In the genomic region with DNA sequence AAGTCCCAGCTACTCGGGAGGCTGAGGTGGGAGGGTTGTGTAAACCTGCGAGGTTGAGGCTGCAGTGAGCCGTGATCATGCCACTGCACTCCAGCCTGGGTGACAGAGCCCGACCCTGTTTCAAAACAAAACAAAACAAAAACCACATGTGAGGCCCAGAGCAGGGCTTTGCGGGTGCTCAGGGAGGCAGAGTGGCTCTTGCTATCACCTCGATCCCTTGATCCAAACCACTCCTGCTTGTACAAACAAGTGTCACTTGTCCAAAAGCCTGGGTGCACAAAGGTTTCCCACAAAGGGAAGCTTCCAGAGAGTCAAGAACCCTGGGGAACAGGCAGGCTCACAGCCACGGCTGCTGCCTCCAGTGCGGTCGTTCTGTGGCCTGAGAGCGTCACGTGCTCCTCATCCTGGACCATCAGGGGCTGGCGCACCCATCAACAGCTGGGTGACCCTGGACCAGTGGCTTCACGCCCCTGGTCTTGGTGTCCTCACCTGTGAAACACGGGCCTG, we compare ENCODE assay signal across 8 cellular contexts.
DNase-seq lines count a peak whose midpoint lies in the region; ATAC-seq and TF ChIP-seq lines count a peak whose summit lies in the region.

No MANE protein-coding gene starts in this region.

- TF ChIP-seq CTCF in nephron progenitor cell (IDR thresholded peaks at IDR 0.05) = no peak

- peak overlapping the region; percentile 52 for H3K4me3 Mint-ChIP-seq in central memory CD8-positive, alpha-beta T cell
- no peak overlapping the region for H3K4me3 Mint-ChIP-seq in nephron progenitor cell

- no peaks in the 10 kb centered on the region for H3K27me3 Mint-ChIP-seq in central memory CD8-positive, alpha-beta T cell
- peaks cover 5% of the 10 kb centered on the region for H3K27me3 Mint-ChIP-seq in nephron progenitor cell (ENCODE audit: low read depth, poor library complexity)

- peak overlapping the region; percentile 95 for H3K27ac Mint-ChIP-seq in central memory CD8-positive, alpha-beta T cell (ENCODE audit: low read depth)
- H3K27ac Mint-ChIP-seq in nephron progenitor cell = peak overlapping the region; percentile 81

- H3K9me3 Mint-ChIP-seq in central memory CD8-positive, alpha-beta T cell = no peaks in the 10 kb centered on the region
- H3K9me3 Mint-ChIP-seq in nephron progenitor cell = no peaks in the 10 kb centered on the region

- peaks cover 37% of the 10 kb centered on the region for H3K4me1 Mint-ChIP-seq in central memory CD8-positive, alpha-beta T cell
- H3K4me1 Mint-ChIP-seq in nephron progenitor cell = peaks cover 58% of the 10 kb centered on the region

- peaks cover 18% of the 10 kb centered on the region for H3K36me3 Mint-ChIP-seq in central memory CD8-positive, alpha-beta T cell (ENCODE audit: insufficient read depth)
- no peaks in the 10 kb centered on the region for H3K36me3 Mint-ChIP-seq in nephron progenitor cell (ENCODE audit: low read depth)

- peak; percentile 82 for ATAC-seq in central memory CD8-positive, alpha-beta T cell (replicated peaks; ENCODE audit: extremely low read depth, poor library complexity, severe bottlenecking)

- DNase-seq in C1 segment of cervical spinal cord (lab: John Stamatoyannopoulos, UW) (peak in 8 of 14 donors; percentile 26 to 59 (median 37)), H4 (ENCODE audit: low spot score) (peak; percentile 39), SW480 (ENCODE audit: low spot score) (peak; percentile 97), nephron progenitor cell (no peak), NCI-H345 (lab: John Stamatoyannopoulos, UW) (no peak), KG1 (lab: John Stamatoyannopoulos, UW) (no peak)
- peak; percentile 50 to 76 for DNase-seq in central memory CD8-positive, alpha-beta T cell (ENCODE audit: low spot score in 2 of 2)
- DNase-seq in activated CD4-positive, CD25-positive, alpha-beta regulatory T cell treated with anti-CD3 and anti-CD28 coated beads, Interleukin-2, amount 50 U/mL, for 72 hours = no peak

Comparison
In these comparisons a context has a peak if more than half of its experiments do, and no peak if none do; other contexts are left out.
1. DNase-seq: peak in C1 segment of cervical spinal cord (8 of 14), H4 (single experiment), SW480 (single experiment) and central memory CD8-positive, alpha-beta T cell (2 of 2); none in nephron progenitor cell (single experiment), NCI-H345 (single experiment), KG1 (single experiment) and activated CD4-positive, CD25-positive, alpha-beta regulatory T cell treated with anti-CD3 and anti-CD28 coated beads, Interleukin-2, amount 50 U/mL, for 72 hours (single experiment).